ENCODE assay signal across 8 cellular contexts in the genomic region with DNA sequence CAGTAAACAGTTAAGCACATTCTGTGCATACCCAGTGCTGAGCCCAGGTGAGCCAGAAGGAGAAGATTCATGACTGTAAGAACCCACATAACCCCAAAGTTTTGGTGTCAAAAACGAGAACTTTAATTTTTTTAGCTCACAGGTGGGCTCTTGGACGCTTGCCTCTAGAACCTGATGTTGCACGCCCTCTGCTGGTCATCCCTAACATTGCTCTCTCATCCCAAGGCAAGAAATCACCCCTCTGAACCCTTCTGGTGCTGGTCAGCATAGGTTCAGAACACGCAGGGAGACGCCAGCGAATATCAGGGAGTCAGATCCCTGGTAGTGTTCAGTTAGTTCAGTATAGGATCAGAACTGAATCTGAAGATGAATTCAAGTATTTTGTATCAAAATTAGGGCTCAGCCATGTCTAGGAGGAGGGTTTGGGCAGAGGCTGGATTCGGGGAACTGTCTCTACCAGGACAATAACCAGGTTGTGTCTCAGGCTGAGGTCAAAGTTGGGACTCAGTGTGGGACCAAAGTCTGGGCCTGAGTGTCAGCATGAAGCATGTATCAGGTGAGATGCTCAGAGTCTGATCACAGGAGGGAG. TPM values are rescaled to one million over a fixed set of nuclear protein-coding genes. Genes with fewer than 3 reads are reported as not detected.
DNase-seq lines count a peak whose midpoint lies in the region; ATAC-seq, FAIRE-seq and TF ChIP-seq lines count a peak whose summit lies in the region.

No MANE protein-coding gene starts in this region.

- no peak overlapping the region for H2AFZ ChIP-seq in endothelial cell of umbilical vein (ENCODE audit: low read depth, low read length)

- H3K79me2 ChIP-seq in endothelial cell of umbilical vein (ENCODE audit: control insufficient read depth, insufficient read depth, low read length) = no peaks in the 10 kb centered on the region

- DNase-seq in AG10803 (ENCODE audit: low read depth) (peak; percentile 40), NCI-H345 (lab: John Stamatoyannopoulos, UW) (peak; percentile 62), endothelial cell of umbilical vein (ENCODE audit: low read depth, low spot score) (peak; percentile 72), omental fat pad (ENCODE audit: low spot score) (peak; percentile 64)
- DNase-seq in activated CD8-positive, alpha-beta memory T cell treated with anti-CD3 and anti-CD28 coated beads for 48 hours (ENCODE audit: low read depth in 2 of 3, low spot score in 2 of 3) = peak in 2 of 3 experiments; percentile 42 to 57

- no peak overlapping the region for H3K4me3 ChIP-seq in AG10803 (ENCODE audit: low read length)
- no peak overlapping the region for H3K4me3 ChIP-seq in endothelial cell of umbilical vein (replicated peaks in 1 of 3; ENCODE audit: insufficient read depth in 1 of 3, low read depth in 1 of 3, low read length in 3 of 3)

- H3K9ac ChIP-seq in endothelial cell of umbilical vein (replicated peaks; ENCODE audit: extremely low read depth, insufficient read depth, low read length) = no peak overlapping the region

- H3K4me1 ChIP-seq in endothelial cell of umbilical vein (ENCODE audit: control insufficient read depth, extremely low read depth, insufficient read depth, low read length) = peaks cover 10% of the 10 kb centered on the region

- no peaks in the 10 kb centered on the region for H3K9me3 ChIP-seq in endothelial cell of umbilical vein (replicated peaks; ENCODE audit: control insufficient read depth, insufficient read depth, low read length)

- CTCF ChIA-PET in endothelial cell of umbilical vein (lab: Charles Lee) = interaction anchor here (0.6 to 6.6 kb wide), 29 partner anchors 9 to 310 kb away, joined by 3 to 174 read pairs (median 3); a partner anchor contains a TSS

- dilution Hi-C loops in endothelial cell of umbilical vein (cut with MboI; ENCODE audit: extremely low pct_ligation_motif_present, low sequenced_read_pairs) = no loop called here

- peak; percentile 94 for FAIRE-seq in endothelial cell of umbilical vein (lab: Jason Lieb, UNC)

- no peaks in the 10 kb centered on the region for H4K20me1 ChIP-seq in endothelial cell of umbilical vein (replicated peaks; ENCODE audit: control insufficient read depth, extremely low read depth, insufficient read depth, low read length)

- H3K36me3 ChIP-seq in endothelial cell of umbilical vein (ENCODE audit: control insufficient read depth in 2 of 2, extremely low read depth in 1 of 2, insufficient read depth in 2 of 2, low read length in 2 of 2) = no peaks in the 10 kb centered on the region

- ATAC-seq in omental fat pad (ENCODE audit: low FRiP score) = no peak
- no peak for ATAC-seq in HG02763 (IDR thresholded peaks at IDR 0.05; ENCODE audit: unreplicated experiment)
- no peak for ATAC-seq in HG03280 (IDR thresholded peaks at IDR 0.05; ENCODE audit: unreplicated experiment)

- no peak for TF ChIP-seq POLR2A in endothelial cell of umbilical vein (IDR thresholded peaks at IDR 0.05; ENCODE audit: low read depth, low read length)

- no peak overlapping the region for H3K4me2 ChIP-seq in endothelial cell of umbilical vein (ENCODE audit: insufficient read depth, low read length)

- H3K27me3 ChIP-seq in endothelial cell of umbilical vein (ENCODE audit: control insufficient read depth in 2 of 2, insufficient read depth in 2 of 2, low read length in 2 of 2) = peaks cover 0 to 2% of the 10 kb centered on the region in 2 experiments

- TF ChIP-seq CTCF in AG10803 (conservative IDR thresholded peaks at IDR 0.05; ENCODE audit: low read length) (peak; percentile 81), GM12872 (IDR thresholded peaks at IDR 0.05; ENCODE audit: insufficient read depth, low read depth, low read length) (peak; percentile 90), endothelial cell of umbilical vein (IDR thresholded peaks at IDR 0.05; ENCODE audit: extremely low read depth in 1 of 2, insufficient read depth in 1 of 2, low read depth in 1 of 2, low read length in 2 of 2) (peak; percentile 77 to 81), omental fat pad (IDR thresholded peaks at IDR 0.05) (peak in 1 of 3 donors; percentile 35)

- no peaks in the 10 kb centered on the region for H3K9me1 ChIP-seq in endothelial cell of umbilical vein (replicated peaks; ENCODE audit: control insufficient read depth, extremely low read depth, insufficient read depth, low read length)

- no TSS peak for BruUV-seq in endothelial cell of umbilical vein (replicated peaks; lab: Mats Ljungman, UMichigan)

- H3K27ac ChIP-seq in endothelial cell of umbilical vein (ENCODE audit: insufficient read depth, low read depth, low read length) = no peak overlapping the region

- intact Hi-C loops in endothelial cell of umbilical vein (cut with micrococcal nuclease) = loop anchor here (1.0 to 10.0 kb wide), 2 partner anchors 86 to 311 kb away; no protein-coding TSS in a partner anchor

- POLR2A ChIA-PET in endothelial cell of umbilical vein (lab: Charles Lee) = interaction anchor here (1.2 kb wide), 1 partner anchor 86 kb away, joined by 4 read pairs; no protein-coding TSS in a partner anchor

TF ChIP-seq in endothelial cell of umbilical vein, 7 proteins besides CTCF, POLR2A, EP300 and RAD21:
- TF ChIP-seq JUN (IDR thresholded peaks at IDR 0.05; ENCODE audit: borderline replicate concordance, insufficient read depth, insufficient read length, low read depth) (no peak), GATA2 (IDR thresholded peaks at IDR 0.05; ENCODE audit: insufficient read depth, insufficient read length, low read depth, low read length) (no peak)
TF ChIP-seq in endothelial cell of umbilical vein: peak in this region for 0.

RNA-seq across cellular contexts. Expression of a gene that starts 4.1 kb away (rescaled TPM):
- total RNA-seq in endothelial cell of umbilical vein = 9.7 and 12.8 TPM in 2 replicates
- 8.5 and 8.6 TPM in 2 replicates for polyA plus RNA-seq in endothelial cell of umbilical vein
- polyA plus RNA-seq in endothelial cell of umbilical vein (2011; cell fraction: cytosol; rRNA removed) = 6.9 and 7.1 TPM in 2 replicates
- polyA plus RNA-seq in endothelial cell of umbilical vein (2011; cell fraction: nucleus; rRNA removed) = 4.0 and 4.8 TPM in 2 replicates
- polyA plus RNA-seq in endothelial cell of umbilical vein (2012) = 12.0 and 16.1 TPM in 2 replicates
- polyA minus RNA-seq in endothelial cell of umbilical vein = 5.7 and 5.8 TPM in 2 replicates
- 0.41 TPM for polyA minus RNA-seq in endothelial cell of umbilical vein (2011; cell fraction: cytosol; rRNA and poly(A)+ RNA removed)
- polyA minus RNA-seq in endothelial cell of umbilical vein (2011; cell fraction: nucleus; rRNA and poly(A)+ RNA removed) = 3.0 and 3.8 TPM in 2 replicates
- 10 to 100 TPM in 2 of 4 donors, 1 to 10 TPM in 2; 6.3 to 17.3 (median 9.8) TPM for total RNA-seq in omental fat pad

RNA-seq across cellular contexts. Expression of a gene that starts 27.3 kb away (rescaled TPM):
- total RNA-seq in endothelial cell of umbilical vein = not detected in 2 replicates
- polyA plus RNA-seq in endothelial cell of umbilical vein = not detected in 2 replicates
- not detected in 2 replicates for polyA plus RNA-seq in endothelial cell of umbilical vein (2011; cell fraction: cytosol; rRNA removed)
- not detected in 2 replicates for polyA plus RNA-seq in endothelial cell of umbilical vein (2011; cell fraction: nucleus; rRNA removed)
- not detected in 2 replicates for polyA plus RNA-seq in endothelial cell of umbilical vein (2012)
- polyA minus RNA-seq in endothelial cell of umbilical vein = not detected in 2 replicates
- not detected for polyA minus RNA-seq in endothelial cell of umbilical vein (2011; cell fraction: cytosol; rRNA and poly(A)+ RNA removed)
- polyA minus RNA-seq in endothelial cell of umbilical vein (2011; cell fraction: nucleus; rRNA and poly(A)+ RNA removed) = not detected in 2 replicates
- total RNA-seq in omental fat pad = under 1 TPM in 3 of 4 donors, not detected in 1; 0.28 to 0.95 (median 0.84) TPM
